12 cellular contexts compared by ENCODE assay signal in the genomic region with DNA sequence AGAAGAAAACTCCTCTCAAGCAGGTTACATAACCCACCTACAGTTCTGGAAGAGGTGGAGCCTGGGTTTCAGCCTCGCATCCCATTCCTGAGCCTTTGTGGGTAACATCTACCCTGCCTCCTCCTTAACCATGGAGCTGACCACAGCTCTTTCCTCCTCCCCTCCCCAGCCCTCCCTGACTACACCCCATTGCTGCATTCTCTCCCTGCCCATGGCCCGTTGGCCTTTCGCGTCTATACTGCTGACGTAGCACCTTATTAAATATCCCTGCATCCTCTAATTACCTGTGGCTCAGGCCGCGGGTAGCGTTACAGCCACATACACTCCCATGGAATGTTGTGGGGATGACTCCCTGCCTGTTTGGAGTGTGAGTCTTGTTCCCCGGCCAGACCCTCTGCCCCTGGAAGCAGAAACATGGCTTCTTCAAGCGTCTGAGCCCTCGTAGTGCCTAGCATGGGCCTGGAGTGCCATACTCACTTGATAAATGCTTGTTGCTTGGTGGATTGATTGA.
DNase-seq lines count a peak whose midpoint lies in the region; FAIRE-seq and TF ChIP-seq lines count a peak whose summit lies in the region.
"Had no signal": no experiment of that assay in that cellular context is flagged by ENCODE, and none has a peak within 500 bp of the region (broad histone marks: within the 10 kb centered on the region; RNA-seq: fewer than 3 reads in every experiment).

No MANE protein-coding gene starts in this region.

- no peaks in the 10 kb centered on the region for H3K9me3 Mint-ChIP-seq in endodermal cell

- H3K4me3 ChIP-seq in endodermal cell (ENCODE audit: low read length) = no peak overlapping the region
- no peak overlapping the region for H3K4me3 ChIP-seq in Peyer's patch

- H3K9ac ChIP-seq in endodermal cell (ENCODE audit: extremely low read depth, low read length, poor library complexity, severe bottlenecking) = no peak overlapping the region

- no peak for TF ChIP-seq POLR2A in Peyer's patch (IDR thresholded peaks at IDR 0.05)

- H3K36me3 Mint-ChIP-seq in endodermal cell (ENCODE audit: low read depth) = no peaks in the 10 kb centered on the region

- H3K36me3 ChIP-seq in endodermal cell (ENCODE audit: control insufficient read depth, insufficient read depth, low read length) (no peaks in the 10 kb centered on the region), Peyer's patch (no peaks in the 10 kb centered on the region)
- H3K36me3 ChIP-seq: neutrophil had no signal

- H3K4me1 Mint-ChIP-seq in endodermal cell = peaks cover 34% of the 10 kb centered on the region

- 90 to 92% methylated on average over 8 to 11 of the region's 11 CpGs for WGBS in endodermal cell (ENCODE audit: insufficient coverage in 1 of 2, insufficient read length in 1 of 2), 2 experiments

- no peaks in the 10 kb centered on the region for H3K9me3 ChIP-seq in endodermal cell (ENCODE audit: control insufficient read depth, low read length)
- no peaks in the 10 kb centered on the region for H3K9me3 ChIP-seq in Peyer's patch
- H3K9me3 ChIP-seq: neutrophil had no signal

- FAIRE-seq in RCC 7860 (lab: Jason Lieb, UNC) = peak; percentile 93

- H3K27me3 Mint-ChIP-seq in endodermal cell (ENCODE audit: insufficient read depth) = no peaks in the 10 kb centered on the region

- H3K27ac Mint-ChIP-seq in endodermal cell = no peak overlapping the region

- H3K27ac ChIP-seq in endodermal cell (ENCODE audit: low read depth, low read length) = no peak overlapping the region
- H3K27ac ChIP-seq in Peyer's patch = no peak overlapping the region
- H3K27ac ChIP-seq: neutrophil had no signal

- H3K27me3 ChIP-seq in endodermal cell (ENCODE audit: control insufficient read depth, insufficient read depth, low read length, poor library complexity, severe bottlenecking) (peaks cover 4% of the 10 kb centered on the region), Peyer's patch (no peaks in the 10 kb centered on the region)
- H3K27me3 ChIP-seq: neutrophil had no signal

- DNase-seq in EL (peak; percentile 90), RCC 7860 (ENCODE audit: low spot score) (peak; percentile 97), endodermal cell (peak; percentile 56), renal cortical epithelial cell (ENCODE audit: low read depth) (peak; percentile 88), middle frontal gyrus (ENCODE audit: extremely low spot score, low spot score) (no peak), Peyer's patch (no peak)
- no peak for DNase-seq in activated T-cell treated with anti-CD3 and anti-CD28 coated beads, Interleukin-2, amount 50 U/mL, for 48 hours
- DNase-seq in stimulated activated naive CD4-positive, alpha-beta T cell (lab: John Stamatoyannopoulos, UW) = no peak
- DNase-seq: amniotic stem cell; left cardiac atrium; stimulated activated CD4-positive, alpha-beta T cell treated with anti-CD3 and anti-CD28 coated beads, Interleukin-4, amount 100 ng/mL, for 1 hour had no signal

- H3K4me1 ChIP-seq in endodermal cell (ENCODE audit: control insufficient read depth, insufficient read depth, low read length) = peaks cover 30% of the 10 kb centered on the region
- H3K4me1 ChIP-seq in Peyer's patch = no peaks in the 10 kb centered on the region

- TF ChIP-seq CTCF in endodermal cell (conservative IDR thresholded peaks at IDR 0.05) (no peak), Peyer's patch (IDR thresholded peaks at IDR 0.05) (no peak)

- H3K4me3 Mint-ChIP-seq in endodermal cell = no peak overlapping the region

Comparison
In these comparisons a context has a peak if more than half of its experiments do, and no peak if none do; other contexts are left out.
1. DNase-seq: peak in EL (single experiment), RCC 7860 (single experiment), endodermal cell (single experiment) and renal cortical epithelial cell (single experiment); none in middle frontal gyrus (single experiment), activated T-cell treated with anti-CD3 and anti-CD28 coated beads, Interleukin-2, amount 50 U/mL, for 48 hours (0 of 2), Peyer's patch (0 of 3) and stimulated activated naive CD4-positive, alpha-beta T cell (0 of 6).